ENCODE assay signal across 9 cellular contexts in genomic region chr14:66746316-66747006, GRCh38.
DNase-seq lines count a peak whose midpoint lies in the region; ATAC-seq, FAIRE-seq and TF ChIP-seq lines count a peak whose summit lies in the region.
"Had no signal": no experiment of that assay in that cellular context is flagged by ENCODE, and none has a peak within 500 bp of the region (broad histone marks: within the 10 kb centered on the region; RNA-seq: fewer than 3 reads in every experiment).

No MANE protein-coding gene starts in this region.

- FAIRE-seq in GM12891 (lab: Jason Lieb, UNC) = no peak

- H3K4me1 ChIP-seq in right cardiac atrium (ENCODE audit: control insufficient read depth, insufficient read depth, low read length) (peaks cover 2% of the 10 kb centered on the region), tibial artery (no peaks in the 10 kb centered on the region)

- 72% methylated on average over 2 of the region's 2 CpGs for WGBS in right cardiac atrium

- H3K9me3 ChIP-seq in WERI-Rb-1 (ENCODE audit: severe bottlenecking) (no peaks in the 10 kb centered on the region), right cardiac atrium (ENCODE audit: control insufficient read depth, low read length) (no peaks in the 10 kb centered on the region), tibial artery (no peaks in the 10 kb centered on the region)

- peak; percentile 66 for TF ChIP-seq CTCF in HFF-Myc (IDR thresholded peaks at IDR 0.05; ENCODE audit: low read depth, low read length, missing control alignments)
- TF ChIP-seq CTCF in WERI-Rb-1 (IDR thresholded peaks at IDR 0.05; ENCODE audit: low read depth, low read length) = peak; percentile 51
- TF ChIP-seq CTCF in tibial artery (IDR thresholded peaks at IDR 0.05) = peak; percentile 31 to 38

- TF ChIP-seq POLR2A in GM18505 (IDR thresholded peaks at IDR 0.05; ENCODE audit: borderline replicate concordance, extremely low read depth, insufficient read depth, insufficient read length) (no peak), GM12891 (IDR thresholded peaks at IDR 0.05; ENCODE audit: low read depth, low read length) (no peak)

- intact Hi-C loops in right cardiac atrium (cut with DNase I) (no loop called here), tibial artery (cut with DNase I; ENCODE audit: low total_unique reads) (no loop called here)

- H3K27ac ChIP-seq in WERI-Rb-1 (no peak overlapping the region), right cardiac atrium (ENCODE audit: low read length) (no peak overlapping the region), tibial artery (no peak overlapping the region)

- H3K27me3 ChIP-seq in WERI-Rb-1 (ENCODE audit: insufficient read depth, low read depth, severe bottlenecking) (no peaks in the 10 kb centered on the region), right cardiac atrium (ENCODE audit: control insufficient read depth, insufficient read depth) (no peaks in the 10 kb centered on the region), tibial artery (no peaks in the 10 kb centered on the region)

- no peaks in the 10 kb centered on the region for H3K36me3 ChIP-seq in WERI-Rb-1
- no peaks in the 10 kb centered on the region for H3K36me3 ChIP-seq in tibial artery

- H3K4me3 ChIP-seq in HFF-Myc (replicated peaks; ENCODE audit: low read depth, low read length) (no peak overlapping the region), WERI-Rb-1 (ENCODE audit: low read depth, low read length) (no peak overlapping the region), right cardiac atrium (ENCODE audit: low read length) (no peak overlapping the region), tibial artery (no peak overlapping the region)

- DNase-seq in COLO829 (ENCODE audit: low spot score) (peak; percentile 47), HFF-Myc (ENCODE audit: extremely low read depth, low read depth) (peak; percentile 21), WERI-Rb-1 (no peak), right cardiac atrium (no peak), tibial artery (no peak), DMS79 (lab: John Stamatoyannopoulos, UW) (no peak), GM12891 (ENCODE audit: insufficient read length, low spot score) (no peak)
- DNase-seq: left cardiac atrium had no signal

- ATAC-seq in right cardiac atrium = peak; percentile 51 to 55
- ATAC-seq in GM18505 (IDR thresholded peaks at IDR 0.05; ENCODE audit: unreplicated experiment) = no peak

TF ChIP-seq in GM12891, 5 proteins besides CTCF, POLR2A, EP300 and RAD21:
- no peak for TF ChIP-seq SPI1 (IDR thresholded peaks at IDR 0.05; ENCODE audit: low read depth, low read length)
- no peak for TF ChIP-seq TAF1 (IDR thresholded peaks at IDR 0.05; ENCODE audit: low read depth, low read length)
- TF ChIP-seq POU2F2 (IDR thresholded peaks at IDR 0.05; ENCODE audit: low read depth, low read length) = no peak
- no peak for TF ChIP-seq POLR2AphosphoS5 (IDR thresholded peaks at IDR 0.05; ENCODE audit: low read depth, low read length)
- TF ChIP-seq PAX5 (IDR thresholded peaks at IDR 0.05; ENCODE audit: insufficient read depth, low read length, severe bottlenecking) = no peak
TF ChIP-seq in GM12891: peak in this region for 0.

Comparison
In these comparisons a context has a peak if more than half of its experiments do, and no peak if none do; other contexts are left out.
1. DNase-seq: peak in COLO829 (single experiment) and HFF-Myc (single experiment); none in WERI-Rb-1 (single experiment), right cardiac atrium (0 of 3), tibial artery (0 of 2), DMS79 (single experiment) and GM12891 (single experiment).
2. Peak in every context shown above with its lines, with median percentiles within 50 percentile points of each other: CTCF ChIP-seq.